ENCODE assay signal across 14 cellular contexts in the genomic region with DNA sequence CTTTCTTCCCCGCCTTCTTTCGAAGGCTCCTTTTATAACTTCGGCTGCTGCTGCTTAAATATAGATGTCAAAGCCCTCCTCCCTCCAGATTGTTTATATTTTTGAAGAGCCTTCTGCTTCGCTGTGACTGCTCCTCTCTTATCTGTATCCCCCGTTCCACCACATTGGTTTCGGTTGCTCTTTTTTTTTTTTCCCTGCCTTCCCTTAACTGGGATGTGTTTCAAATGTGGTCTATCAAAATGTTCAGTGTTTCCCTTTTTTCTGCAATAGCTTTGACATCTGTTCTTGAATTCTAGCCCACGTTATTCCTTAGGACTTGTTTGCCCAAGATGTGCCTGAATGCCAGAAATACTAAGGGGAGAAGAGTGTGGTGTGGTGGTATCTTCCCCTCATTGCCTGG.
DNase-seq lines count a peak whose midpoint lies in the region; ATAC-seq, FAIRE-seq and TF ChIP-seq lines count a peak whose summit lies in the region.
"Had no signal": no experiment of that assay in that cellular context is flagged by ENCODE, and none has a peak within 500 bp of the region (broad histone marks: within the 10 kb centered on the region; RNA-seq: fewer than 3 reads in every experiment).

No MANE protein-coding gene starts in this region.

- peak overlapping the region; percentile 65; the same call in 1 of the 2 replicates for H2AFZ ChIP-seq in K562 (ENCODE audit: low read depth, low read length)

- H3K4me1 Mint-ChIP-seq in MCF 10A (ENCODE audit: insufficient read depth, unreplicated experiment) = no peaks in the 10 kb centered on the region

- H3K4me3 ChIP-seq in breast epithelium (peak overlapping the region in 2 of 3 donors; percentile 9 to 48), K562 (peak overlapping the region; percentile 15; the same call in 1 of the 2 replicates), kidney (ENCODE audit: low read length in 2 of 2) (peak overlapping the region; percentile 14 to 49), tibial nerve (peak overlapping the region in 1 of 4 donors; percentile 1)
- H3K4me3 ChIP-seq: pancreas had no signal

- POLR2A ChIA-PET in MCF 10A (lab: Yijun Ruan, JAX) (no interaction called here), K562 (lab: Yijun Ruan, JAX) (interaction anchor here (0.6 kb wide), 1 partner anchor 23 kb away, joined by 3 read pairs; no protein-coding TSS in a partner anchor)

- TF ChIP-seq CTCF in breast epithelium (IDR thresholded peaks at IDR 0.05) (no peak), MCF 10A (IDR thresholded peaks at IDR 0.05; ENCODE audit: unreplicated experiment) (no peak), K562 (IDR thresholded peaks at IDR 0.05 in 2 of 3, conservative IDR thresholded peaks at IDR 0.05 in 1 of 3; ENCODE audit: insufficient read depth in 2 of 3, low read depth in 1 of 3, low read length in 3 of 3) (no peak), kidney (IDR thresholded peaks at IDR 0.05; ENCODE audit: borderline replicate concordance, extremely low read depth, insufficient read depth) (no peak), tibial nerve (IDR thresholded peaks at IDR 0.05) (no peak)

- in situ Hi-C loops in K562 (cut with MboI) = no loop called here

- DNase-seq in breast epithelium (ENCODE audit: low spot score in 2 of 2) = no peak
- DNase-seq in MCF 10A (ENCODE audit: unreplicated experiment) = no peak
- peak; percentile 79 to 90 (median 82) for DNase-seq in K562 (ENCODE audit: extremely low read depth in 1 of 4, low spot score in 3 of 4)
- no peak for DNase-seq in kidney
- DNase-seq in tibial nerve (ENCODE audit: low spot score in 2 of 2) = no peak
- no peak for DNase-seq in activated effector memory CD4-positive, alpha-beta T cell treated with Interleukin-2 at 50 U/mL for 16 hours
- DNase-seq in EL = no peak
- DNase-seq: activated B cell treated with CpG ODN at 0.5 μM for 24 hours; activated T-cell treated with anti-CD3 and anti-CD28 coated beads, Interleukin-2, amount 50 U/mL, for 24 hours; pancreas; stimulated activated CD4-positive, alpha-beta T cell treated with anti-CD3 and anti-CD28 coated beads, Interleukin-4, amount 100 ng/mL, for 24 hours had no signal

- H3K9me3 Mint-ChIP-seq in MCF 10A (ENCODE audit: unreplicated experiment) = no peaks in the 10 kb centered on the region
- H3K9me3 Mint-ChIP-seq: activated B cell treated with CpG ODN at 0.5 μM for 24 hours; activated T-cell treated with anti-CD3 and anti-CD28 coated beads, Interleukin-2, amount 50 U/mL, for 24 hours had no signal

- H3K9me1 ChIP-seq in K562 (ENCODE audit: control insufficient read depth, insufficient read depth, low read length) = peaks cover 5% of the 10 kb centered on the region

- H3K79me2 ChIP-seq in K562 (ENCODE audit: control insufficient read depth, insufficient read depth, low read length) = peaks cover 58% of the 10 kb centered on the region

- TF ChIP-seq POLR2A in breast epithelium (IDR thresholded peaks at IDR 0.05) (no peak), K562 (conservative IDR thresholded peaks at IDR 0.05) (no peak), tibial nerve (IDR thresholded peaks at IDR 0.05) (no peak)

- FAIRE-seq in K562 (lab: Jason Lieb, UNC) (peak; percentile 93), kidney (lab: Jason Lieb, UNC) (no peak)
- FAIRE-seq: A204.1, bronchial epithelial cell, pancreas had no signal

- H3K27me3 ChIP-seq in breast epithelium (no peaks in the 10 kb centered on the region), K562 (ENCODE audit: control insufficient read depth in 2 of 2, insufficient read depth in 2 of 2, low read length in 2 of 2) (no peaks in the 10 kb centered on the region), tibial nerve (no peaks in the 10 kb centered on the region)
- H3K27me3 ChIP-seq: pancreas had no signal

- H3K4me1 ChIP-seq in breast epithelium (no peaks in the 10 kb centered on the region), K562 (replicated peaks in 1 of 2; ENCODE audit: control insufficient read depth in 2 of 2, insufficient read depth in 2 of 2, low read length in 2 of 2) (peaks cover 31 to 46% of the 10 kb centered on the region in 2 experiments), kidney (ENCODE audit: control insufficient read depth in 1 of 2, insufficient read depth in 1 of 2, low read depth in 1 of 2, low read length in 2 of 2) (peaks cover 5 to 12% of the 10 kb centered on the region in 2 donors), tibial nerve (peaks cover 0 to 31% (median 9%) of the 10 kb centered on the region in 4 donors)
- H3K4me1 ChIP-seq: pancreas had no signal

- H3K36me3 Mint-ChIP-seq in MCF 10A (ENCODE audit: insufficient read depth, unreplicated experiment) = peaks cover 25% of the 10 kb centered on the region

- WGBS in K562 (ENCODE audit: insufficient coverage, low coverage, missing lambda C conversion rate) = 1% methylated on average over 7 of the region's 7 CpGs
- WGBS in tibial nerve, 2 donors = 23 to 26% methylated on average over 7 of the region's 7 CpGs

- no TSS peak for BruUV-seq in MCF 10A (replicated peaks; lab: Mats Ljungman, UMichigan)
- no TSS peak for BruUV-seq in K562 (replicated peaks; lab: Mats Ljungman, UMichigan)

- no peak overlapping the region for H3K4me3 Mint-ChIP-seq in MCF 10A (ENCODE audit: unreplicated experiment)
- H3K4me3 Mint-ChIP-seq: activated B cell treated with CpG ODN at 0.5 μM for 24 hours; activated T-cell treated with anti-CD3 and anti-CD28 coated beads, Interleukin-2, amount 50 U/mL, for 24 hours had no signal

- H3K9me3 ChIP-seq in breast epithelium (no peaks in the 10 kb centered on the region), K562 (replicated peaks; ENCODE audit: control insufficient read depth, insufficient read depth, low read depth, low read length) (no peaks in the 10 kb centered on the region), kidney (ENCODE audit: control insufficient read depth in 1 of 2, low read length in 2 of 2) (no peaks in the 10 kb centered on the region), tibial nerve (no peaks in the 10 kb centered on the region)
- H3K9me3 ChIP-seq: pancreas had no signal

- ATAC-seq in K562 (peak; percentile 76), HG02970 (IDR thresholded peaks at IDR 0.05; ENCODE audit: low FRiP score, unreplicated experiment) (no peak)
- ATAC-seq: pancreas had no signal

- H3K27ac Mint-ChIP-seq in MCF 10A (ENCODE audit: low read depth, unreplicated experiment) = no peak overlapping the region
- H3K27ac Mint-ChIP-seq: activated B cell treated with CpG ODN at 0.5 μM for 24 hours; activated T-cell treated with anti-CD3 and anti-CD28 coated beads, Interleukin-2, amount 50 U/mL, for 24 hours had no signal

- H3K36me3 ChIP-seq in breast epithelium (no peaks in the 10 kb centered on the region), K562 (ENCODE audit: control insufficient read depth, insufficient read depth, low read length) (peaks cover 37% of the 10 kb centered on the region; the same call in 2 of the 3 replicates), kidney (ENCODE audit: control insufficient read depth in 1 of 2, insufficient read depth in 2 of 2, low read length in 2 of 2) (peaks cover 0 to 23% of the 10 kb centered on the region in 2 donors), tibial nerve (peaks cover 0 to 33% (median 0%) of the 10 kb centered on the region in 3 donors)

- intact Hi-C loops in breast epithelium (cut with DNase I; ENCODE audit: low total_unique reads) = no loop called here
- intact Hi-C loops in MCF 10A (cut with micrococcal nuclease) = no loop called here
- intact Hi-C loops in K562 (cut with micrococcal nuclease) = loop anchor here (2.0 kb wide), 1 partner anchor 57 kb away; no protein-coding TSS in a partner anchor
- intact Hi-C loops in kidney (cut with DNase I) = no loop called here

- TF ChIP-seq EP300 in K562 (IDR thresholded peaks at IDR 0.05; ENCODE audit: low read length) = peak; percentile 85; the same call in 1 of the 2 replicates
- TF ChIP-seq EP300 in tibial nerve (IDR thresholded peaks at IDR 0.05) = no peak

- H4K20me1 ChIP-seq in K562 (replicated peaks; ENCODE audit: control insufficient read depth, insufficient read depth, low read length) = peaks cover 6% of the 10 kb centered on the region; the same call in 1 of the 2 replicates

- H3K27ac ChIP-seq in breast epithelium (no peak overlapping the region), K562 (ENCODE audit: extremely low read depth, low read depth, low read length) (peak overlapping the region; percentile 80), kidney (ENCODE audit: low read depth in 2 of 2, low read length in 2 of 2) (no peak overlapping the region), tibial nerve (peak overlapping the region in 3 of 4 donors; percentile 25 to 80 (median 58))
- H3K27ac ChIP-seq: pancreas had no signal

- H3K4me2 ChIP-seq in K562 (ENCODE audit: insufficient read depth, low read length) = peak overlapping the region; percentile 82

- 0 out of 4 replicates have a peak, but pooled peaks of 1 of the 2 experiments have one; percentile 7 for TF ChIP-seq RAD21 in K562 (CRISPR knock-in tag; conservative IDR thresholded peaks at IDR 0.05 in 1 of 2, IDR thresholded peaks at IDR 0.05 in 1 of 2)

- no peaks in the 10 kb centered on the region for H3K27me3 Mint-ChIP-seq in MCF 10A (ENCODE audit: insufficient read depth, unreplicated experiment)
- H3K27me3 Mint-ChIP-seq: activated B cell treated with CpG ODN at 0.5 μM for 24 hours; activated T-cell treated with anti-CD3 and anti-CD28 coated beads, Interleukin-2, amount 50 U/mL, for 24 hours had no signal

- CTCF ChIA-PET in MCF 10A (lab: Yijun Ruan, JAX) (no interaction called here), K562 (lab: Yijun Ruan, JAX; ENCODE audit: low intra/inter-chr PET ratio) (no interaction called here)

- H3K9ac ChIP-seq in K562 (ENCODE audit: insufficient read depth in 1 of 2, low read depth in 2 of 2, low read length in 2 of 2) (peak overlapping the region in 1 of 2 experiments; percentile 61; a peak in 2 of 4 replicates), kidney (ENCODE audit: low read length in 2 of 2) (peak overlapping the region in 1 of 2 donors; percentile 51)

TF ChIP-seq in K562, 482 proteins besides CTCF, POLR2A, EP300 and RAD21 (continues in another document):
- TF ChIP-seq HDAC1 (IDR thresholded peaks at IDR 0.05) (peak in 1 of 2 experiments; percentile 91; a peak in 2 of 4 replicates), SREBF2 (CRISPR knock-in tag; IDR thresholded peaks at IDR 0.05) (no peak), TBP (optimal IDR thresholded peaks at IDR 0.05; ENCODE audit: low read depth, low read length) (no peak), CTBP1 (IDR thresholded peaks at IDR 0.05; ENCODE audit: borderline replicate concordance) (peak; percentile 63; the same call in 1 of the 2 replicates), TRIM28 (IDR thresholded peaks at IDR 0.05) (peak; percentile 57; the same call in 1 of the 2 replicates)

Comparison
In these comparisons a context has a peak if more than half of its experiments do, and no peak if none do; other contexts are left out.
1. DNase-seq: peak in K562 (4 of 4); none in breast epithelium (0 of 2), MCF 10A (single experiment), kidney (single experiment), tibial nerve (0 of 2), activated effector memory CD4-positive, alpha-beta T cell treated with Interleukin-2 at 50 U/mL for 16 hours (single experiment) and EL (single experiment).
2. H3K27ac ChIP-seq: peak in K562 (single experiment) and tibial nerve (3 of 4); none in breast epithelium (0 of 2) and kidney (0 of 2).